23 cellular contexts compared by ENCODE assay signal in the genomic region with DNA sequence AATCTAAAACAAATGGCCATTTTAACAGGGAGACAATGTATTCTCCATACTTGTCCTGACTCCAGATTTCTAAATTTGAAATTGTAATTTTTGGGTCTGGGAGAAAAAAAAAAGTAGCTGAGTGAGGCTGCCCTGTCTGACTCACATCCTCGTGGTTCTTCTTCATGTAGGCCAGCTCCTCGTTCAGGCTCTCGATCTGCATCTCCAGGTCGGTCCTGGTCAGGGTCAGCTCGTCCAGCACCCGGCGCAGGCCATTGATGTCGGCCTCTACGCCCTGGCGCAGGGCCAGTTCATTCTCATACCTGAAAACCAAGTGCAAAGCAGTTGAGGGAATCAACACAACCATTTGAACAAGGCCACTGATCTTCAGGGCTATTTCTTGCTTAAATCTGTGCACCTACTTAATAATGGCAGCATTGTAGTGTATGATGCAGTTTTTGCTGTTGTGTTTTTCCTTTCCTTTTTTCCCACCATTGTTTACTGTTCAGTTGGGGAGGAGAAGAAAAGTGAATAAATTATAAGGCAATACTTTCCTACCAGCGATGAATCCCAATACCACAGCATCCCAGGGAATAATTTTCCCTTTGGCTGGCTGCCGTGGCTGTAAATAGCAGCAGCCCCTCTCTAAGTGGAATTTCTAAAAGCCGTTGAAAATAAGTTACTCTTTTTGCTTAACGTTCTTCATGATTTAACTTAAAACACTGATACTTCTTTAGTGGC. TPM values are rescaled to one million over a fixed set of nuclear protein-coding genes. Genes with fewer than 3 reads are reported as not detected.
A peak's percentile ranks its signal among the peaks of the same experiment; 100 is the strongest.
DNase-seq lines count a peak whose midpoint lies in the region; ATAC-seq and TF ChIP-seq lines count a peak whose summit lies in the region.
"Had no signal": no experiment of that assay in that cellular context is flagged by ENCODE, and none has a peak within 500 bp of the region (broad histone marks: within the 10 kb centered on the region; RNA-seq: fewer than 3 reads in every experiment).

No MANE protein-coding gene starts in this region.

- 85% methylated on average over 14 of the region's 14 CpGs for WGBS in right cardiac atrium

- H3K27me3 ChIP-seq in WERI-Rb-1 (ENCODE audit: insufficient read depth, low read depth, severe bottlenecking) (peaks cover 94% of the 10 kb centered on the region), right cardiac atrium (ENCODE audit: control insufficient read depth, insufficient read depth) (no peaks in the 10 kb centered on the region)
- H3K27me3 ChIP-seq: MG63, SJCRH30 had no signal

- H3K36me3 ChIP-seq in SK-N-MC (ENCODE audit: insufficient read depth, low read length) (peaks cover 25% of the 10 kb centered on the region), WERI-Rb-1 (no peaks in the 10 kb centered on the region)
- H3K36me3 ChIP-seq: MG63, SJCRH30 had no signal

- H3K9me3 ChIP-seq in SK-N-MC (ENCODE audit: low read depth, low read length) (no peaks in the 10 kb centered on the region), WERI-Rb-1 (ENCODE audit: severe bottlenecking) (peaks cover 4% of the 10 kb centered on the region), right cardiac atrium (ENCODE audit: control insufficient read depth, low read length) (no peaks in the 10 kb centered on the region)
- H3K9me3 ChIP-seq: MG63, SJCRH30 had no signal

- no peak for TF ChIP-seq CTCF in WERI-Rb-1 (IDR thresholded peaks at IDR 0.05; ENCODE audit: low read depth, low read length)

- peak overlapping the region; percentile 70 for H3K4me3 ChIP-seq in SK-N-MC
- no peak overlapping the region for H3K4me3 ChIP-seq in WERI-Rb-1 (ENCODE audit: low read depth, low read length)
- H3K4me3 ChIP-seq in right cardiac atrium (ENCODE audit: low read length), result no peak overlapping the region
- H3K4me3 ChIP-seq: MG63, SJCRH30 had no signal

- ATAC-seq in sciatic nerve (peak; percentile 81), right cardiac atrium (no peak)
- ATAC-seq: HCT116 had no signal

- peak; percentile 57 for DNase-seq in COLO829 (ENCODE audit: low spot score)
- DNase-seq in SK-N-MC (ENCODE audit: low read depth, low spot score), result no peak
- peak; percentile 57 for DNase-seq in fibroblast of peridontal ligament (ENCODE audit: extremely low read depth)
- peak; percentile 67 for DNase-seq in sciatic nerve (ENCODE audit: low spot score)
- no peak for DNase-seq in activated effector memory CD4-positive, alpha-beta T cell treated with anti-CD3 and anti-CD28 coated beads, Interleukin-2, amount 50 U/mL, for 16 hours
- no peak for DNase-seq in WERI-Rb-1
- DNase-seq in right cardiac atrium, result no peak
- DNase-seq: ACHN; AML-193; C1 segment of cervical spinal cord; CD8-positive, alpha-beta memory T cell; EL; MG63; NCI-H1417; NCI-H1694 treated with DMSO at 0.1 percent for 48 hours; NCI-H2081 treated with DMSO at 0.1 percent for 48 hours; NCI-H446; NCI-H526; OCI-M1; SJCRH30 had no signal

- intact Hi-C loops in sciatic nerve (cut with DNase I), result no loop called here
- intact Hi-C loops in right cardiac atrium (cut with DNase I), result no loop called here

- peak overlapping the region; percentile 54 for H3K9ac ChIP-seq in SK-N-MC (ENCODE audit: insufficient read length)

- H3K27ac ChIP-seq in SK-N-MC, result peak overlapping the region; percentile 52; the same call in 1 of the 2 replicates
- H3K27ac ChIP-seq in WERI-Rb-1, result no peak overlapping the region
- no peak overlapping the region for H3K27ac ChIP-seq in right cardiac atrium (ENCODE audit: low read length)
- H3K27ac ChIP-seq: SJCRH30 had no signal

- H3K4me1 ChIP-seq in right cardiac atrium (ENCODE audit: control insufficient read depth, insufficient read depth, low read length), result no peaks in the 10 kb centered on the region
- H3K4me1 ChIP-seq: SJCRH30 had no signal

RNA-seq across cellular contexts. Expression of a gene that starts 2.2 kb away (rescaled TPM):
- total RNA-seq in sciatic nerve (not detected), right cardiac atrium (not detected)
- not detected for polyA plus RNA-seq in right cardiac atrium
- total RNA-seq: CD8-positive, alpha-beta memory T cell; H1; LHCN-M2; SJCRH30 had no signal
- polyA plus RNA-seq: CD8-positive, alpha-beta memory T cell; H1 had no signal

RNA-seq across cellular contexts. Expression of a gene that starts 20.2 kb away (rescaled TPM):
- total RNA-seq in sciatic nerve (not detected), right cardiac atrium (not detected)
- polyA plus RNA-seq in right cardiac atrium, result 0.14 TPM
- total RNA-seq: CD8-positive, alpha-beta memory T cell; H1; LHCN-M2 had no signal
- polyA plus RNA-seq: CD8-positive, alpha-beta memory T cell; H1 had no signal

RNA-seq across cellular contexts. Expression of a gene that starts 42.4 kb away (rescaled TPM):
- total RNA-seq in sciatic nerve, result 34.1 TPM
- 10 to 100 TPM; 65.8 to 79.5 (median 74.0) TPM for total RNA-seq in right cardiac atrium
- 71.8 TPM for polyA plus RNA-seq in right cardiac atrium

Comparison
In these comparisons a context has a peak if more than half of its experiments do, and no peak if none do; other contexts are left out.
1. DNase-seq: peak in COLO829 (single experiment), fibroblast of peridontal ligament (single experiment) and sciatic nerve (single experiment); none in SK-N-MC (single experiment), activated effector memory CD4-positive, alpha-beta T cell treated with anti-CD3 and anti-CD28 coated beads, Interleukin-2, amount 50 U/mL, for 16 hours (single experiment), WERI-Rb-1 (single experiment) and right cardiac atrium (0 of 3).